In genomic region chr14:100067971-100068959, GRCh38 we compare ENCODE assay signal across 8 cellular contexts. TPM values are rescaled to one million over a fixed set of nuclear protein-coding genes. Genes with fewer than 3 reads are reported as not detected.
DNase-seq lines count a peak whose midpoint lies in the region; ATAC-seq lines count a peak whose summit lies in the region.

No MANE protein-coding gene starts in this region.

- ATAC-seq in GM18870 (IDR thresholded peaks at IDR 0.05; ENCODE audit: unreplicated experiment) (peak; percentile 45), HG03095 (IDR thresholded peaks at IDR 0.05; ENCODE audit: unreplicated experiment) (peak; percentile 30), left colon (peak; percentile 28)

- peak overlapping the region; percentile 100 for H3K27ac Mint-ChIP-seq in activated naive CD8-positive, alpha-beta T cell

- peaks cover 89% of the 10 kb centered on the region for H3K4me1 Mint-ChIP-seq in activated naive CD8-positive, alpha-beta T cell (ENCODE audit: low read depth)

- peak overlapping the region; percentile 95 for H3K4me3 Mint-ChIP-seq in activated naive CD8-positive, alpha-beta T cell

- intact Hi-C loops in left colon (cut with DNase I, micrococcal nuclease), result no loop called here

- no peaks in the 10 kb centered on the region for H3K9me3 Mint-ChIP-seq in activated naive CD8-positive, alpha-beta T cell (ENCODE audit: low read depth)

- DNase-seq in SKM-1 treated with dmso at 0.1 percent for 144 hours (lab: John Stamatoyannopoulos, UW; ENCODE audit: unreplicated experiment) (peak; percentile 54), left colon (peak; percentile 52), DMS153 (lab: John Stamatoyannopoulos, UW) (no peak), GM03348 (ENCODE audit: low spot score) (no peak)
- DNase-seq in stimulated activated CD8-positive, alpha-beta memory T cell treated with anti-CD3 and anti-CD28 coated beads, Interleukin-15, amount 100 ng/mL, for 1 hour (ENCODE audit: low read depth), result peak; percentile 74

- no peaks in the 10 kb centered on the region for H3K27me3 Mint-ChIP-seq in activated naive CD8-positive, alpha-beta T cell

- H3K36me3 Mint-ChIP-seq in activated naive CD8-positive, alpha-beta T cell, result peaks cover 6% of the 10 kb centered on the region

RNA-seq across cellular contexts. Expression of gene EVL, which starts 3.0 kb away (rescaled TPM):
- total RNA-seq in left colon, result 10 to 100 TPM in 1 of 2 donors, 1 to 10 TPM in 1; 9.7 to 25.0 TPM

Comparison
In these comparisons a context has a peak if more than half of its experiments do, and no peak if none do; other contexts are left out.
1. DNase-seq: peak in SKM-1 treated with dmso at 0.1 percent for 144 hours (single experiment), left colon (2 of 2) and stimulated activated CD8-positive, alpha-beta memory T cell treated with anti-CD3 and anti-CD28 coated beads, Interleukin-15, amount 100 ng/mL, for 1 hour (single experiment); none in DMS153 (single experiment) and GM03348 (single experiment).
2. Peak in every context shown above with its lines, with median percentiles within 50 percentile points of each other: ATAC-seq.